In genomic region chr2:36547906-36548305, GRCh38 we compare ENCODE assay signal across 21 cellular contexts.
"Had no signal": no experiment of that assay in that cellular context is flagged by ENCODE, and none has a peak within 500 bp of the region (broad histone marks: within the 10 kb centered on the region; RNA-seq: fewer than 3 reads in every experiment).

No MANE protein-coding gene starts in this region.

- H3K4me3 ChIP-seq: spleen had no signal

- ATAC-seq: activated CD8-positive, alpha-beta T cell treated with anti-CD3 and anti-CD28 coated beads for 36 hours; activated T-helper 17 cell treated with anti-CD3 and anti-CD28 coated beads, Interleukin-2, amount 50 U/mL, for 72 hours; left ventricle myocardium superior; naive thymus-derived CD4-positive, alpha-beta T cell; stimulated activated memory B cell treated with anti-CD40 and anti-IgM and Interleukin-4, amounts not matched to agents 10 μg/mL and 1 μg/mL and 100 μg/mL, for 72 hours had no signal

- H3K79me2 ChIP-seq: parathyroid adenoma had no signal

- H3K9ac ChIP-seq: parathyroid adenoma had no signal

- H3K27me3 ChIP-seq: neutrophil, spleen had no signal

- H3K27ac ChIP-seq: neutrophil, parathyroid adenoma, spleen had no signal

- H2AFZ ChIP-seq: parathyroid adenoma had no signal

- DNase-seq: activated B cell treated with CpG ODN at 0.5 μM for 24 hours; activated CD4-positive, alpha-beta T cell treated with anti-CD3 and anti-CD28 coated beads for 48 hours; activated CD8-positive, alpha-beta T cell treated with anti-CD3 and anti-CD28 coated beads for 36 hours; activated naive CD4-positive, alpha-beta T cell treated with Interleukin-2 at 50 U/mL for 16 hours; activated naive CD8-positive, alpha-beta T cell treated with anti-CD3 and anti-CD28 coated beads, Interleukin-2, amount 10 ng/mL, durations not matched to agents 7 days and 5 days; activated T-cell treated with anti-CD3 and anti-CD28 coated beads, Interleukin-2, amount 50 U/mL, for 1 hour; amygdala; caudate nucleus; endodermal cell; erythroblast; foreskin melanocyte; glutamatergic neuron; left ventricle myocardium superior; naive thymus-derived CD4-positive, alpha-beta T cell; spleen; stimulated activated CD4-positive, alpha-beta T cell treated with anti-CD3 and anti-CD28 coated beads, Interleukin-4, amount 100 ng/mL, for 4 hours had no signal

- H3K9me3 ChIP-seq: neutrophil, spleen had no signal

- FAIRE-seq: colon had no signal
